Comparison of ENCODE assay signal across 25 cellular contexts in genomic region chr6:49499623-49500022, GRCh38.
"Had no signal": no experiment of that assay in that cellular context is flagged by ENCODE, and none has a peak within 500 bp of the region (broad histone marks: within the 10 kb centered on the region; RNA-seq: fewer than 3 reads in every experiment).

TSS of gene GLYATL3 (plus strand) at chr6:49499923. CDS start at chr6:49511991, 12,068 bp downstream.

- DNase-seq: effector memory CD8-positive, alpha-beta T cell; erythroblast; esophagus squamous epithelium; foreskin melanocyte; glutamatergic neuron; heart right ventricle; hippocampal formation; left cardiac atrium; left lung; mesenchymal stem cell; mucosa of descending colon; naive B cell; pancreas; right lobe of liver; small intestine; stimulated activated CD4-positive, alpha-beta T cell treated with anti-CD3 and anti-CD28 coated beads, Interleukin-15, amount 100 ng/mL, for 24 hours; stimulated activated CD4-positive, alpha-beta T cell treated with anti-CD3 and anti-CD28 coated beads, Interleukin-2, amount 100 ng/mL, for 48 hours; stimulated activated naive B cell treated with anti-CD40 and anti-IgM and Interleukin-4, amounts not matched to agents 10 μg/mL and 1 μg/mL and 100 μg/mL, for 72 hours; upper lobe of left lung had no signal

- H3K4me1 ChIP-seq: esophagus squamous epithelium, heart right ventricle, left lung, pancreas, right lobe of liver, tibial nerve, upper lobe of left lung had no signal

- FAIRE-seq: endometrium, islet of Langerhans, pancreas, small intestine, urothelium cell line had no signal

- H3K9me3 ChIP-seq: esophagus squamous epithelium, heart right ventricle, left lung, mucosa of descending colon, neutrophil, pancreas, right lobe of liver, thoracic aorta, tibial nerve, upper lobe of left lung had no signal

- H3K4me3 ChIP-seq: esophagus squamous epithelium, heart right ventricle, left lung, mucosa of descending colon, pancreas, right lobe of liver, thoracic aorta, tibial nerve, upper lobe of left lung had no signal

- H3K36me3 ChIP-seq: esophagus squamous epithelium, heart right ventricle, left lung, neutrophil, pancreas, right lobe of liver, thoracic aorta, tibial nerve, upper lobe of left lung had no signal

- H3K27me3 ChIP-seq: esophagus squamous epithelium, left lung, pancreas, right lobe of liver, tibial nerve, upper lobe of left lung had no signal
